In the genomic region with DNA sequence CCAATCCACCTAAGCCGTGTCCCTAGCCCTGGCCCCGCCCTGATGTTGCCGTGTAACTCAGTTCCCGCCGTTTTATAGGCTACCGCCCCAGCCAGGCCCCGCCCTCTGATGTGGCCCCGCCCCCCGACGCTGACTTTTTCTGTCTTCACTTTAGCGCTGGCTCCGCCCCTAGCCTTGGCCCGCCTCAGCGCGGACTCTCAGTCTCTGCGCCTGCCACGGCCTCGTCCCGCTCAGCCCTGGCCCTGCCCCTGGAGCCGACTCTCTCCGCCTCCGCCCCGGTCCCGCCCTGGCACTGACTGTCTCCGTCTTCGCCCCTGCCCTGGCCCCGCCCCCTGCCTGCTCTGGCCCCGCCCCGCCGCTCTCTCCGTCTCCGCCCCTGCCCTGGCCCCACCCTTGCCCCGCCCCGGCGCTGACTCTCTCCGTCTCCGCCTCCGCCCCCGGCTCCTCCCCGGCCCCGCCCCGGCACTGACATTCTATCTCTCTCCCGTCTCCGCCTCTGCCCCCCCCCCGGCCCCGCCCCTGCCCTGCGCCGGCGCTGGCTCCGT, we compare ENCODE assay signal across 8 cellular contexts. TPM values are rescaled to one million over a fixed set of nuclear protein-coding genes. Genes with fewer than 3 reads are reported as not detected.
DNase-seq lines count a peak whose midpoint lies in the region; ATAC-seq and TF ChIP-seq lines count a peak whose summit lies in the region.

No MANE protein-coding gene starts in this region.

- TF ChIP-seq POLR2A in erythroblast (IDR thresholded peaks at IDR 0.05; ENCODE audit: low read length): no peak

- peaks cover 0 to 5% (median 2%) of the 10 kb centered on the region in 3 donors for H3K9me3 Mint-ChIP-seq in IgD-negative memory B cell

- H3K36me3 Mint-ChIP-seq in IgD-negative memory B cell: peaks cover 1% of the 10 kb centered on the region

- peaks cover 11 to 18% (median 14%) of the 10 kb centered on the region in 3 donors for H3K4me1 Mint-ChIP-seq in IgD-negative memory B cell

- peak overlapping the region in 1 of 2 donors; percentile 41 for H3K4me3 ChIP-seq in muscle layer of colon (ENCODE audit: low read depth in 1 of 2, low read length in 2 of 2)

- no peaks in the 10 kb centered on the region for H3K27me3 ChIP-seq in muscle layer of colon (ENCODE audit: control insufficient read depth in 1 of 2, insufficient read depth in 2 of 2, low read length in 2 of 2)

- no peak overlapping the region for H3K9ac ChIP-seq in muscle layer of colon (ENCODE audit: low read length)

- ATAC-seq in GM21619 (IDR thresholded peaks at IDR 0.05; ENCODE audit: unreplicated experiment): peak; percentile 75

- H3K27ac ChIP-seq in muscle layer of colon (ENCODE audit: low read depth, low read length): peak overlapping the region; percentile 35

- H3K4me1 ChIP-seq in muscle layer of colon (ENCODE audit: insufficient read depth, low read length): peaks cover 9% of the 10 kb centered on the region

- peak overlapping the region; percentile 80 to 96 (median 89) for H3K27ac Mint-ChIP-seq in IgD-negative memory B cell

- peak; percentile 99 for DNase-seq in DMS 273 (lab: John Stamatoyannopoulos, UW; ENCODE audit: unreplicated experiment)
- DNase-seq in OCI-M1 (lab: John Stamatoyannopoulos, UW): peak; percentile 99
- DNase-seq in activated T-cell treated with anti-CD3 and anti-CD28 coated beads for 48 hours (ENCODE audit: low read depth): peak; percentile 99
- peak; percentile 99 to 100 for DNase-seq in erythroblast (lab: John Stamatoyannopoulos, UW)
- DNase-seq in stimulated activated CD8-positive, alpha-beta memory T cell treated with anti-CD3 and anti-CD28 coated beads, Interleukin-4, amount 100 ng/mL, for 48 hours: peak; percentile 100

- H3K36me3 ChIP-seq in muscle layer of colon (ENCODE audit: insufficient read depth, low read length): no peaks in the 10 kb centered on the region

- H3K4me3 Mint-ChIP-seq in IgD-negative memory B cell: peak overlapping the region; percentile 80 to 91 (median 88)

- H3K9me3 ChIP-seq in muscle layer of colon (ENCODE audit: low read length): no peaks in the 10 kb centered on the region

- H3K27me3 Mint-ChIP-seq in IgD-negative memory B cell: peaks cover 2% of the 10 kb centered on the region

RNA-seq across cellular contexts. Expression of a gene that starts 5.2 kb away (rescaled TPM):
- polyA plus RNA-seq in IgD-negative memory B cell: not detected

RNA-seq across cellular contexts. Expression of a gene that starts 39.4 kb away (rescaled TPM):
- 1,002 TPM for polyA plus RNA-seq in IgD-negative memory B cell
